11 cellular contexts compared by ENCODE assay signal in genomic region chr7:106772655-106773108, GRCh38.
DNase-seq lines count a peak whose midpoint lies in the region; ATAC-seq and TF ChIP-seq lines count a peak whose summit lies in the region.
"Had no signal": no experiment of that assay in that cellular context is flagged by ENCODE, and none has a peak within 500 bp of the region (broad histone marks: within the 10 kb centered on the region; RNA-seq: fewer than 3 reads in every experiment).

No MANE protein-coding gene starts in this region.

- no peak overlapping the region for H3K4me3 Mint-ChIP-seq in activated CD8-positive, alpha-beta T cell treated with anti-CD3 and anti-CD28 coated beads for 36 hours
- no peak overlapping the region for H3K4me3 Mint-ChIP-seq in activated CD8-positive, alpha-beta T cell treated with anti-CD3 and anti-CD28 coated beads, Interleukin-2, amount 10 ng/mL, durations not matched to agents 7 days and 5 days
- H3K4me3 Mint-ChIP-seq in activated T-helper 17 cell treated with anti-CD3 and anti-CD28 coated beads, Interleukin-2, amount 50 U/mL, for 72 hours, result peak overlapping the region; percentile 73
- H3K4me3 Mint-ChIP-seq in stimulated activated effector memory CD8-positive, alpha-beta T cell treated with anti-CD3 and anti-CD28 coated beads, Interleukin-12 subunit alpha, Interleukin-12 subunit beta, amount 100 ng/mL, for 72 hours, result peak overlapping the region; percentile 16

- H3K4me3 ChIP-seq in fibroblast of the aortic adventitia (ENCODE audit: low read depth, low read length), result no peak overlapping the region
- H3K4me3 ChIP-seq: transverse colon had no signal

- CTCF ChIA-PET in activated CD8-positive, alpha-beta T cell treated with anti-CD3 and anti-CD28 coated beads for 36 hours (lab: Charles Lee), result no interaction called here
- CTCF ChIA-PET in activated CD8-positive, alpha-beta T cell treated with anti-CD3 and anti-CD28 coated beads, Interleukin-2, amount 10 ng/mL, durations not matched to agents 7 days and 5 days (lab: Charles Lee), result no interaction called here

- peaks cover 58% of the 10 kb centered on the region for H3K4me1 Mint-ChIP-seq in activated CD8-positive, alpha-beta T cell treated with anti-CD3 and anti-CD28 coated beads for 36 hours (ENCODE audit: low read depth)
- H3K4me1 Mint-ChIP-seq in activated CD8-positive, alpha-beta T cell treated with anti-CD3 and anti-CD28 coated beads, Interleukin-2, amount 10 ng/mL, durations not matched to agents 7 days and 5 days (ENCODE audit: low read depth), result peaks cover 8% of the 10 kb centered on the region
- peaks cover 38% of the 10 kb centered on the region for H3K4me1 Mint-ChIP-seq in activated T-helper 17 cell treated with anti-CD3 and anti-CD28 coated beads, Interleukin-2, amount 50 U/mL, for 72 hours
- peaks cover 39% of the 10 kb centered on the region for H3K4me1 Mint-ChIP-seq in stimulated activated effector memory CD8-positive, alpha-beta T cell treated with anti-CD3 and anti-CD28 coated beads, Interleukin-12 subunit alpha, Interleukin-12 subunit beta, amount 100 ng/mL, for 72 hours

- ATAC-seq in activated CD8-positive, alpha-beta T cell treated with anti-CD3 and anti-CD28 coated beads for 36 hours, result peak; percentile 77
- no peak for ATAC-seq in activated CD8-positive, alpha-beta T cell treated with anti-CD3 and anti-CD28 coated beads, Interleukin-2, amount 10 ng/mL, durations not matched to agents 7 days and 5 days
- peak; percentile 80 for ATAC-seq in activated T-helper 17 cell treated with anti-CD3 and anti-CD28 coated beads, Interleukin-2, amount 50 U/mL, for 72 hours (replicated peaks)
- ATAC-seq in stimulated activated effector memory CD8-positive, alpha-beta T cell treated with anti-CD3 and anti-CD28 coated beads, Interleukin-12 subunit alpha, Interleukin-12 subunit beta, amount 100 ng/mL, for 72 hours, result peak; percentile 82
- ATAC-seq in HG02852 (IDR thresholded peaks at IDR 0.05; ENCODE audit: unreplicated experiment), result no peak

- peaks cover 14% of the 10 kb centered on the region for H3K36me3 Mint-ChIP-seq in activated CD8-positive, alpha-beta T cell treated with anti-CD3 and anti-CD28 coated beads for 36 hours (ENCODE audit: low read depth)
- H3K36me3 Mint-ChIP-seq in activated CD8-positive, alpha-beta T cell treated with anti-CD3 and anti-CD28 coated beads, Interleukin-2, amount 10 ng/mL, durations not matched to agents 7 days and 5 days (ENCODE audit: low read depth), result no peaks in the 10 kb centered on the region
- peaks cover 5% of the 10 kb centered on the region for H3K36me3 Mint-ChIP-seq in activated T-helper 17 cell treated with anti-CD3 and anti-CD28 coated beads, Interleukin-2, amount 50 U/mL, for 72 hours (ENCODE audit: low read depth)
- H3K36me3 Mint-ChIP-seq in stimulated activated effector memory CD8-positive, alpha-beta T cell treated with anti-CD3 and anti-CD28 coated beads, Interleukin-12 subunit alpha, Interleukin-12 subunit beta, amount 100 ng/mL, for 72 hours, result peaks cover 4% of the 10 kb centered on the region

- intact Hi-C loops in activated CD8-positive, alpha-beta T cell treated with anti-CD3 and anti-CD28 coated beads for 36 hours (cut with micrococcal nuclease), result no loop called here

- DNase-seq in activated CD8-positive, alpha-beta T cell treated with anti-CD3 and anti-CD28 coated beads for 36 hours, result no peak
- no peak for DNase-seq in activated CD8-positive, alpha-beta T cell treated with anti-CD3 and anti-CD28 coated beads, Interleukin-2, amount 10 ng/mL, durations not matched to agents 7 days and 5 days
- DNase-seq in fibroblast of the aortic adventitia (ENCODE audit: low read depth), result peak; percentile 63
- DNase-seq in stimulated activated effector memory CD8-positive, alpha-beta T cell treated with anti-CD3 and anti-CD28 coated beads, Interleukin-12 subunit alpha, Interleukin-12 subunit beta, amount 100 ng/mL, for 72 hours (ENCODE audit: low spot score in 2 of 2), result no peak
- no peak for DNase-seq in NCI-H526 (lab: John Stamatoyannopoulos, UW)
- DNase-seq in SHP77 treated with DMSO at 0.1 percent for 48 hours (lab: John Stamatoyannopoulos, UW), result no peak
- DNase-seq: activated CD8-positive, alpha-beta memory T cell treated with anti-CD3 and anti-CD28 coated beads, Interleukin-2, amount 50 U/mL, for 4 hours; NCI-H1417 treated with DMSO at 0.1 percent for 48 hours; transverse colon had no signal

- POLR2A ChIA-PET in activated CD8-positive, alpha-beta T cell treated with anti-CD3 and anti-CD28 coated beads for 36 hours (lab: Charles Lee), result no interaction called here
- POLR2A ChIA-PET in activated CD8-positive, alpha-beta T cell treated with anti-CD3 and anti-CD28 coated beads, Interleukin-2, amount 10 ng/mL, durations not matched to agents 7 days and 5 days (lab: Charles Lee), result no interaction called here

- H3K9me3 Mint-ChIP-seq in activated CD8-positive, alpha-beta T cell treated with anti-CD3 and anti-CD28 coated beads for 36 hours, result peaks cover 17% of the 10 kb centered on the region
- no peaks in the 10 kb centered on the region for H3K9me3 Mint-ChIP-seq in activated CD8-positive, alpha-beta T cell treated with anti-CD3 and anti-CD28 coated beads, Interleukin-2, amount 10 ng/mL, durations not matched to agents 7 days and 5 days (ENCODE audit: insufficient read depth)
- peaks cover 10% of the 10 kb centered on the region for H3K9me3 Mint-ChIP-seq in activated T-helper 17 cell treated with anti-CD3 and anti-CD28 coated beads, Interleukin-2, amount 50 U/mL, for 72 hours
- peaks cover 3% of the 10 kb centered on the region for H3K9me3 Mint-ChIP-seq in stimulated activated effector memory CD8-positive, alpha-beta T cell treated with anti-CD3 and anti-CD28 coated beads, Interleukin-12 subunit alpha, Interleukin-12 subunit beta, amount 100 ng/mL, for 72 hours

- no peak for TF ChIP-seq CTCF in activated CD8-positive, alpha-beta T cell treated with anti-CD3 and anti-CD28 coated beads for 36 hours (IDR thresholded peaks at IDR 0.05)
- no peak for TF ChIP-seq CTCF in fibroblast of the aortic adventitia (IDR thresholded peaks at IDR 0.05; ENCODE audit: insufficient read depth, low read length)

- peak overlapping the region; percentile 94 for H3K27ac Mint-ChIP-seq in activated CD8-positive, alpha-beta T cell treated with anti-CD3 and anti-CD28 coated beads for 36 hours
- H3K27ac Mint-ChIP-seq in activated CD8-positive, alpha-beta T cell treated with anti-CD3 and anti-CD28 coated beads, Interleukin-2, amount 10 ng/mL, durations not matched to agents 7 days and 5 days, result no peak overlapping the region
- peak overlapping the region; percentile 97 for H3K27ac Mint-ChIP-seq in activated T-helper 17 cell treated with anti-CD3 and anti-CD28 coated beads, Interleukin-2, amount 50 U/mL, for 72 hours
- peak overlapping the region; percentile 86 for H3K27ac Mint-ChIP-seq in stimulated activated effector memory CD8-positive, alpha-beta T cell treated with anti-CD3 and anti-CD28 coated beads, Interleukin-12 subunit alpha, Interleukin-12 subunit beta, amount 100 ng/mL, for 72 hours

- no peaks in the 10 kb centered on the region for H3K27me3 Mint-ChIP-seq in activated CD8-positive, alpha-beta T cell treated with anti-CD3 and anti-CD28 coated beads for 36 hours
- H3K27me3 Mint-ChIP-seq in activated CD8-positive, alpha-beta T cell treated with anti-CD3 and anti-CD28 coated beads, Interleukin-2, amount 10 ng/mL, durations not matched to agents 7 days and 5 days (ENCODE audit: low read depth), result no peaks in the 10 kb centered on the region
- no peaks in the 10 kb centered on the region for H3K27me3 Mint-ChIP-seq in activated T-helper 17 cell treated with anti-CD3 and anti-CD28 coated beads, Interleukin-2, amount 50 U/mL, for 72 hours

Comparison
In these comparisons a context has a peak if more than half of its experiments do, and no peak if none do; other contexts are left out.
1. ATAC-seq: peak in activated CD8-positive, alpha-beta T cell treated with anti-CD3 and anti-CD28 coated beads for 36 hours (single experiment), activated T-helper 17 cell treated with anti-CD3 and anti-CD28 coated beads, Interleukin-2, amount 50 U/mL, for 72 hours (single experiment) and stimulated activated effector memory CD8-positive, alpha-beta T cell treated with anti-CD3 and anti-CD28 coated beads, Interleukin-12 subunit alpha, Interleukin-12 subunit beta, amount 100 ng/mL, for 72 hours (single experiment); none in activated CD8-positive, alpha-beta T cell treated with anti-CD3 and anti-CD28 coated beads, Interleukin-2, amount 10 ng/mL, durations not matched to agents 7 days and 5 days (single experiment) and HG02852 (single experiment).
2. H3K4me3 Mint-ChIP-seq: peak in activated T-helper 17 cell treated with anti-CD3 and anti-CD28 coated beads, Interleukin-2, amount 50 U/mL, for 72 hours (single experiment) and stimulated activated effector memory CD8-positive, alpha-beta T cell treated with anti-CD3 and anti-CD28 coated beads, Interleukin-12 subunit alpha, Interleukin-12 subunit beta, amount 100 ng/mL, for 72 hours (single experiment); none in activated CD8-positive, alpha-beta T cell treated with anti-CD3 and anti-CD28 coated beads for 36 hours (single experiment) and activated CD8-positive, alpha-beta T cell treated with anti-CD3 and anti-CD28 coated beads, Interleukin-2, amount 10 ng/mL, durations not matched to agents 7 days and 5 days (single experiment).